ENCODE assay signal across 24 cellular contexts in genomic region chr11:23974046-23974445, GRCh38.
DNase-seq lines count a peak whose midpoint lies in the region; ATAC-seq and TF ChIP-seq lines count a peak whose summit lies in the region.
"Had no signal": no experiment of that assay in that cellular context is flagged by ENCODE, and none has a peak within 500 bp of the region (broad histone marks: within the 10 kb centered on the region; RNA-seq: fewer than 3 reads in every experiment).

No MANE protein-coding gene starts in this region.

- WGBS in mammary epithelial cell (ENCODE audit: low coverage, missing lambda C conversion rate): 27% methylated on average over 3 of the region's 3 CpGs
- WGBS in mesenchymal stem cell: 80% methylated on average over 3 of the region's 3 CpGs

- H3K4me1 ChIP-seq in mammary epithelial cell (ENCODE audit: insufficient read depth, low read length) (no peaks in the 10 kb centered on the region), breast epithelium (no peaks in the 10 kb centered on the region), SJSA1 (replicated peaks) (peaks cover 42% of the 10 kb centered on the region), foreskin keratinocyte (peaks cover 5% of the 10 kb centered on the region), mesenchymal stem cell (ENCODE audit: control insufficient read depth, insufficient read depth, low read depth, low read length) (peaks cover 3% of the 10 kb centered on the region)
- H3K4me1 ChIP-seq: BLaER1 had no signal

- in situ Hi-C loops in mammary epithelial cell (cut with MboI; ENCODE audit: low sequenced_read_pairs in 2 of 2): no loop called here

- no peak for TF ChIP-seq POLR2A in breast epithelium (IDR thresholded peaks at IDR 0.05)

- DNase-seq in mammary epithelial cell (peak; percentile 23), breast epithelium (ENCODE audit: low spot score in 2 of 2) (no peak), SJSA1 (ENCODE audit: low read depth in 1 of 2, low spot score in 2 of 2) (no peak), foreskin keratinocyte (peak; percentile 30 to 63), cerebellar nuclear complex (lab: John Stamatoyannopoulos, UW) (no peak), mesenchymal stem cell (no peak), NCI-H82 treated with DMSO at 0.1 percent for 48 hours (lab: John Stamatoyannopoulos, UW; ENCODE audit: unreplicated experiment) (no peak)
- DNase-seq: ACHN; CD4-positive, alpha-beta T cell; COR-L47; DMS 273 treated with DMSO at 0.1 percent for 48 hours; DMS79 treated with DMSO at 0.1 percent for 48 hours; GM23248; MG63; NCI-H1417; NCI-H1694 treated with DMSO at 0.1 percent for 48 hours; NCI-H524 treated with DMSO at 0.1 percent for 48 hours; NCI-H82; OCI-M1 had no signal

- no peak overlapping the region for H3K4me3 ChIP-seq in mammary epithelial cell (replicated peaks in 1 of 3; ENCODE audit: insufficient read depth in 1 of 3, low read depth in 2 of 3, low read length in 3 of 3)
- H3K4me3 ChIP-seq in breast epithelium: no peak overlapping the region
- H3K4me3 ChIP-seq in SJSA1: no peak overlapping the region
- no peak overlapping the region for H3K4me3 ChIP-seq in mesenchymal stem cell (ENCODE audit: insufficient read depth in 1 of 2, low read depth in 1 of 2, low read length in 2 of 2)
- H3K4me3 ChIP-seq: BLaER1, GM23248, K562, MG63 had no signal

- H2BK5ac ChIP-seq in mesenchymal stem cell (ENCODE audit: low read depth, low read length, poor library complexity, severe bottlenecking): no peak overlapping the region

- H3K27ac ChIP-seq in mammary epithelial cell (ENCODE audit: insufficient read depth, low read depth, low read length) (no peak overlapping the region), breast epithelium (no peak overlapping the region), SJSA1 (peak overlapping the region; percentile 71), foreskin keratinocyte (no peak overlapping the region), mesenchymal stem cell (ENCODE audit: low read length, poor library complexity, severe bottlenecking) (no peak overlapping the region)
- H3K27ac ChIP-seq: 22Rv1, BLaER1, GM23248 had no signal

- H2BK12ac ChIP-seq in mesenchymal stem cell (ENCODE audit: low read length in 2 of 2): no peak overlapping the region

- no peak overlapping the region for H4K8ac ChIP-seq in mesenchymal stem cell (ENCODE audit: low read length)

- dilution Hi-C loops in mammary epithelial cell (cut with HindIII; ENCODE audit: low sequenced_read_pairs): no loop called here

- no peak overlapping the region for H2AK5ac ChIP-seq in mesenchymal stem cell (ENCODE audit: low read length, severe bottlenecking)

- H3K9ac ChIP-seq in mammary epithelial cell (ENCODE audit: insufficient read depth, low read length) (no peak overlapping the region), mesenchymal stem cell (ENCODE audit: low read length) (no peak overlapping the region)
- H3K9ac ChIP-seq: BLaER1, GM23248 had no signal

- no peaks in the 10 kb centered on the region for H4K20me1 ChIP-seq in mammary epithelial cell (ENCODE audit: insufficient read depth, low read length)
- H4K20me1 ChIP-seq: BLaER1 had no signal

- H2BK120ac ChIP-seq in mesenchymal stem cell (ENCODE audit: low read depth, low read length): no peak overlapping the region

- H3K18ac ChIP-seq in mesenchymal stem cell (ENCODE audit: low read depth in 1 of 2, low read length in 2 of 2): no peak overlapping the region

- no peaks in the 10 kb centered on the region for H3K36me3 ChIP-seq in mammary epithelial cell (ENCODE audit: insufficient read depth, low read length)
- no peaks in the 10 kb centered on the region for H3K36me3 ChIP-seq in breast epithelium
- H3K36me3 ChIP-seq in SJSA1: no peaks in the 10 kb centered on the region
- H3K36me3 ChIP-seq in mesenchymal stem cell (ENCODE audit: control insufficient read depth in 1 of 2, insufficient read depth in 2 of 2, low read depth in 1 of 2, low read length in 2 of 2): no peaks in the 10 kb centered on the region
- H3K36me3 ChIP-seq: BLaER1, MG63 had no signal

- H2BK15ac ChIP-seq in mesenchymal stem cell (ENCODE audit: low read depth, poor library complexity, severe bottlenecking): no peak overlapping the region

- H3K79me1 ChIP-seq in mesenchymal stem cell (replicated peaks; ENCODE audit: low read length, poor library complexity, severe bottlenecking): no peaks in the 10 kb centered on the region

- TF ChIP-seq CTCF in mammary epithelial cell (conservative IDR thresholded peaks at IDR 0.05 in 1 of 2, IDR thresholded peaks at IDR 0.05 in 1 of 2; ENCODE audit: extremely low read depth in 1 of 2, insufficient read depth in 1 of 2, low read depth in 1 of 2, low read length in 2 of 2): no peak
- no peak for TF ChIP-seq CTCF in breast epithelium (IDR thresholded peaks at IDR 0.05)
- TF ChIP-seq CTCF in foreskin keratinocyte (conservative IDR thresholded peaks at IDR 0.05): no peak

- peak overlapping the region; percentile 25 for H3K4me2 ChIP-seq in mammary epithelial cell (ENCODE audit: insufficient read depth, low read depth, low read length)
- no peak overlapping the region for H3K4me2 ChIP-seq in mesenchymal stem cell (ENCODE audit: low read length, poor library complexity, severe bottlenecking)
- H3K4me2 ChIP-seq: BLaER1 had no signal

- H2AFZ ChIP-seq in mammary epithelial cell (ENCODE audit: low read depth, low read length): peak overlapping the region; percentile 7
- H2AFZ ChIP-seq in mesenchymal stem cell (ENCODE audit: low read depth, low read length): no peak overlapping the region
- H2AFZ ChIP-seq: GM23248 had no signal

- H3K9me3 ChIP-seq in mammary epithelial cell (replicated peaks; ENCODE audit: insufficient read depth, low read length): no peaks in the 10 kb centered on the region
- H3K9me3 ChIP-seq in breast epithelium: no peaks in the 10 kb centered on the region
- no peaks in the 10 kb centered on the region for H3K9me3 ChIP-seq in SJSA1 (replicated peaks)
- no peaks in the 10 kb centered on the region for H3K9me3 ChIP-seq in mesenchymal stem cell (ENCODE audit: control insufficient read depth, low read length)
- H3K9me3 ChIP-seq: BLaER1, MG63 had no signal

- no peak overlapping the region for H4K91ac ChIP-seq in mesenchymal stem cell (ENCODE audit: low read length)

- H3K79me2 ChIP-seq in mammary epithelial cell (ENCODE audit: insufficient read depth, low read length): no peaks in the 10 kb centered on the region

- no peaks in the 10 kb centered on the region for H3K27me3 ChIP-seq in mammary epithelial cell (ENCODE audit: insufficient read depth, low read length)
- no peaks in the 10 kb centered on the region for H3K27me3 ChIP-seq in breast epithelium
- H3K27me3 ChIP-seq in SJSA1 (replicated peaks): no peaks in the 10 kb centered on the region
- no peaks in the 10 kb centered on the region for H3K27me3 ChIP-seq in foreskin keratinocyte
- H3K27me3 ChIP-seq in mesenchymal stem cell (ENCODE audit: control insufficient read depth in 1 of 2, insufficient read depth in 1 of 2, low read length in 2 of 2): no peaks in the 10 kb centered on the region
- H3K27me3 ChIP-seq: BLaER1, MG63 had no signal

- H3K4ac ChIP-seq in mesenchymal stem cell (ENCODE audit: low read depth in 1 of 2, low read length in 2 of 2): no peak overlapping the region

- CTCF ChIA-PET in mammary epithelial cell (lab: Charles Lee; ENCODE audit: low non-redundant PET): no interaction called here

- no peak overlapping the region for H3K14ac ChIP-seq in mesenchymal stem cell (ENCODE audit: low read length in 2 of 2)

- ATAC-seq in foreskin keratinocyte (peak; percentile 42), GM21825 (IDR thresholded peaks at IDR 0.05; ENCODE audit: unreplicated experiment) (no peak)
- ATAC-seq: K562, Right ventricle myocardium inferior had no signal

- no peak overlapping the region for H3K23ac ChIP-seq in mesenchymal stem cell (ENCODE audit: low read length in 2 of 2)

- BruUV-seq in mammary epithelial cell (replicated peaks; lab: Mats Ljungman, UMichigan): no TSS peak

- intact Hi-C loops in mammary epithelial cell (cut with micrococcal nuclease): no loop called here
- intact Hi-C loops in breast epithelium (cut with DNase I; ENCODE audit: low total_unique reads): no loop called here

Comparison
In these comparisons a context has a peak if more than half of its experiments do, and no peak if none do; other contexts are left out.
1. DNase-seq: peak in mammary epithelial cell (single experiment) and foreskin keratinocyte (2 of 2); none in breast epithelium (0 of 2), SJSA1 (0 of 2), cerebellar nuclear complex (0 of 2), mesenchymal stem cell (single experiment) and NCI-H82 treated with DMSO at 0.1 percent for 48 hours (single experiment).